8 cellular contexts compared by ENCODE assay signal in genomic region chr16:30805370-30806169, GRCh38. TPM values are rescaled to one million over a fixed set of nuclear protein-coding genes. Genes with fewer than 3 reads are reported as not detected.
DNase-seq lines count a peak whose midpoint lies in the region; ATAC-seq, FAIRE-seq and TF ChIP-seq lines count a peak whose summit lies in the region.

No MANE protein-coding gene starts in this region.

- peaks cover 0 to 27% (median 19%) of the 10 kb centered on the region in 9 donors for H3K4me1 ChIP-seq in heart right ventricle
- H3K4me1 ChIP-seq in pancreas = peaks cover 6 to 9% (median 8%) of the 10 kb centered on the region in 3 donors
- no peaks in the 10 kb centered on the region for H3K4me1 ChIP-seq in aorta (ENCODE audit: control insufficient read depth in 1 of 2, insufficient read depth in 2 of 2, low read length in 2 of 2)

- peak overlapping the region; percentile 44 to 89 (median 78) for H3K4me3 ChIP-seq in heart right ventricle
- peak overlapping the region; percentile 66 to 92 (median 80) for H3K4me3 ChIP-seq in pancreas
- peak overlapping the region; percentile 48 to 73 for H3K4me3 ChIP-seq in aorta (ENCODE audit: low read length in 2 of 2)

- ATAC-seq in heart right ventricle (peak; percentile 96 to 98 (median 98)), pancreas (peak; percentile 97 to 99 (median 99)), aorta (ENCODE audit: low FRiP score) (peak; percentile 99), HG03280 (IDR thresholded peaks at IDR 0.05; ENCODE audit: unreplicated experiment) (no peak)

- H3K27me3 ChIP-seq in heart right ventricle (no peaks in the 10 kb centered on the region), pancreas (no peaks in the 10 kb centered on the region), aorta (ENCODE audit: control insufficient read depth in 1 of 2, insufficient read depth in 2 of 2, low read length in 1 of 2) (no peaks in the 10 kb centered on the region)

- H3K27ac ChIP-seq in angular gyrus (ENCODE audit: low read depth, low read length) (peak overlapping the region; percentile 82), heart right ventricle (peak overlapping the region; percentile 87 to 99 (median 94)), pancreas (peak overlapping the region; percentile 76 to 87 (median 80)), aorta (ENCODE audit: low read depth in 1 of 2, low read length in 2 of 2) (peak overlapping the region; percentile 41 to 51)

- FAIRE-seq in pancreas (lab: Jason Lieb, UNC) = no peak

- intact Hi-C loops in heart right ventricle (cut with DNase I) (loop anchor here in 5 of 10 donors (1.0 to 10.0 kb wide), 2 partner anchors 18 to 69 kb away; partner anchors contain the start of gene ZNF629 (in 4 of the 5)), pancreas (cut with DNase I) (no loop called here), aorta (cut with DNase I) (loop anchor here (1.0 to 10.0 kb wide), 3 partner anchors 18 to 72 kb away; partner anchors contain the start of gene ZNF629 (in 1 of the 2))

- 1% methylated on average over 62 of the region's 62 CpGs for WGBS in heart right ventricle, 2 donors
- 1 to 2% methylated on average over 54 to 62 of the region's 62 CpGs for WGBS in pancreas, 2 donors
- 1% methylated on average over 62 of the region's 62 CpGs for WGBS in aorta, 2 donors

- H3K9me3 ChIP-seq in heart right ventricle (no peaks in the 10 kb centered on the region), pancreas (no peaks in the 10 kb centered on the region), aorta (ENCODE audit: control insufficient read depth, low read length) (no peaks in the 10 kb centered on the region)

- peak; percentile 95 for DNase-seq in GM03348 (ENCODE audit: low spot score)
- peak; percentile 80 for DNase-seq in LoVo (ENCODE audit: low spot score)
- peak; percentile 80 for DNase-seq in SW480 (ENCODE audit: low spot score)
- peak; percentile 90 to 91 for DNase-seq in heart right ventricle
- DNase-seq in pancreas = peak; percentile 83 to 97 (median 88)
- DNase-seq in aorta = peak; percentile 94 to 95

- H3K36me3 ChIP-seq in heart right ventricle (no peaks in the 10 kb centered on the region), pancreas (no peaks in the 10 kb centered on the region), aorta (ENCODE audit: control insufficient read depth in 1 of 2, insufficient read depth in 2 of 2, low read length in 1 of 2) (no peaks in the 10 kb centered on the region)

- TF ChIP-seq CTCF in heart right ventricle (IDR thresholded peaks at IDR 0.05) = peak in 2 of 9 donors; percentile 18 to 27
- no peak for TF ChIP-seq CTCF in pancreas (IDR thresholded peaks at IDR 0.05)

RNA-seq across cellular contexts. Expression of gene ZNF629, which starts 18.6 kb away (rescaled TPM):
- total RNA-seq in heart right ventricle (10 to 100 TPM; 20.3 to 35.5 (median 27.6) TPM), pancreas (1 to 10 TPM; 4.5 to 8.6 (median 6.2) TPM), aorta (10 to 100 TPM; 11.8 to 13.4 TPM)
- polyA plus RNA-seq in heart right ventricle (10 to 100 TPM in 1 of 2 donors, 1 to 10 TPM in 1; 7.3 to 15.4 TPM), pancreas (1 to 10 TPM; 5.8 to 6.3 TPM), aorta (1 to 10 TPM; 2.1 to 6.7 TPM)

RNA-seq across cellular contexts. Expression of gene RNF40, which starts 43.4 kb away (rescaled TPM):
- total RNA-seq in heart right ventricle (10 to 100 TPM; 33.0 to 69.9 (median 42.6) TPM), pancreas (10 to 100 TPM; 37.7 to 66.6 (median 40.6) TPM), aorta (10 to 100 TPM; 73.9 to 90.2 TPM)
- polyA plus RNA-seq in heart right ventricle (10 to 100 TPM; 40.2 to 50.2 TPM), pancreas (10 to 100 TPM; 65.3 to 68.4 TPM), aorta (10 to 100 TPM; 22.7 to 59.5 TPM)

RNA-seq across cellular contexts. Expression of gene CFAP119, which starts 43.7 kb away (rescaled TPM):
- total RNA-seq in heart right ventricle = 1 to 10 TPM in 5 of 10 donors, under 1 TPM in 5; 0.44 to 2.2 (median 0.90) TPM
- 1 to 10 TPM; 1.9 to 2.3 TPM for polyA plus RNA-seq in heart right ventricle
- total RNA-seq in pancreas = 1 to 10 TPM; 1.7 to 5.7 (median 3.0) TPM
- 10 to 100 TPM; 21.4 to 32.1 TPM for polyA plus RNA-seq in pancreas
- total RNA-seq in aorta = 1 to 10 TPM in 1 of 2 donors, under 1 TPM in 1; 0.52 to 2.7 TPM
- 1 to 10 TPM in 1 of 2 donors, under 1 TPM in 1; 0.88 to 9.8 TPM for polyA plus RNA-seq in aorta

RNA-seq across cellular contexts. Expression of gene PHKG2, which starts 57.3 kb away (rescaled TPM):
- total RNA-seq in heart right ventricle (10 to 100 TPM; 12.1 to 21.3 (median 15.0) TPM), pancreas (10 to 100 TPM in 3 of 6 donors, 1 to 10 TPM in 3; 7.9 to 15.7 (median 9.5) TPM), aorta (10 to 100 TPM; 15.8 to 20.8 TPM)
- polyA plus RNA-seq in heart right ventricle (10 to 100 TPM; 29.1 to 40.7 TPM), pancreas (10 to 100 TPM; 42.1 to 42.3 TPM), aorta (10 to 100 TPM; 12.3 to 36.0 TPM)

Comparison
In these comparisons a context has a peak if more than half of its experiments do, and no peak if none do; other contexts are left out.
1. intact Hi-C loops: an anchor here in aorta (1.0 to 10.0 kb wide); none called in pancreas.